In genomic region chr17:44862278-44862914, GRCh38 we compare ENCODE assay signal across 22 cellular contexts. TPM values are rescaled to one million over a fixed set of nuclear protein-coding genes. Genes with fewer than 3 reads are reported as not detected.
DNase-seq lines count a peak whose midpoint lies in the region; ATAC-seq, FAIRE-seq and TF ChIP-seq lines count a peak whose summit lies in the region.
"Had no signal": no experiment of that assay in that cellular context is flagged by ENCODE, and none has a peak within 500 bp of the region (broad histone marks: within the 10 kb centered on the region; RNA-seq: fewer than 3 reads in every experiment).

No MANE protein-coding gene starts in this region.

- no peak overlapping the region for H3K9ac ChIP-seq in SK-N-SH
- H3K9ac ChIP-seq in HepG2 (ENCODE audit: insufficient read depth, low read depth, low read length): no peak overlapping the region
- H3K9ac ChIP-seq: BLaER1, KMS-11 had no signal

- DNase-seq in SK-N-SH (no peak), dermis blood vessel endothelial cell (peak; percentile 15), HepG2 (ENCODE audit: low spot score) (peak; percentile 41), islet precursor cell (no peak), posterior vena cava (ENCODE audit: low spot score) (no peak), iPS-NIHi11 (ENCODE audit: low spot score) (no peak)
- DNase-seq in stimulated activated effector memory CD8-positive, alpha-beta T cell treated with anti-CD3 and anti-CD28 coated beads, Interleukin-12 subunit alpha, Interleukin-12 subunit beta, amount 100 ng/mL, for 72 hours (ENCODE audit: low spot score in 2 of 2): no peak
- DNase-seq: AML-193; Caco-2; CD8-positive, alpha-beta memory T cell; HCEC 1CT; HFFc6; IMR-90 had no signal

- peak; percentile 44 for FAIRE-seq in HepG2 (lab: Jason Lieb, UNC)
- FAIRE-seq: GM18507, H1 had no signal

- H3K27ac ChIP-seq in SK-N-SH (ENCODE audit: low read depth in 2 of 2, low read length in 1 of 2): no peak overlapping the region
- peak overlapping the region; percentile 14 for H3K27ac ChIP-seq in HepG2 (ENCODE audit: extremely low read length, insufficient read depth, low read length)
- H3K27ac ChIP-seq: 22Rv1, BLaER1, HL-60, KMS-11 had no signal

- H4K20me1 ChIP-seq in SK-N-SH (ENCODE audit: insufficient read depth) (no peaks in the 10 kb centered on the region), HepG2 (ENCODE audit: insufficient read depth, low read length) (0 out of 2 replicates have a peak, but pooled peaks cover 4% of the 10 kb centered on the region)
- H4K20me1 ChIP-seq: BLaER1 had no signal

- ATAC-seq in SK-N-SH treated with all-trans-retinoic acid at 6 μM for 48 hours (no peak), HepG2 (peak; percentile 62)
- no peak for ATAC-seq in stimulated activated effector memory CD8-positive, alpha-beta T cell treated with anti-CD3 and anti-CD28 coated beads, Interleukin-12 subunit alpha, Interleukin-12 subunit beta, amount 100 ng/mL, for 72 hours

- H3F3A ChIP-seq in SK-N-SH (replicated peaks; ENCODE audit: insufficient read depth): peaks cover 17% of the 10 kb centered on the region

- BruUV-seq in HepG2 (replicated peaks; lab: Mats Ljungman, UMichigan): no TSS peak

- CTCF ChIA-PET in SK-N-SH (lab: Yijun Ruan, JAX): interaction anchor here (0.9 to 11.1 kb wide), 3 partner anchors 11 to 83 kb away, joined by 3 to 420 read pairs (median 117); no protein-coding TSS in a partner anchor
- CTCF ChIA-PET in HepG2 (lab: Yijun Ruan, JAX; ENCODE audit: low intra/inter-chr PET ratio, low total read pairs): interaction anchor here (3.8 kb wide), 1 partner anchor 88 kb away, joined by 66 read pairs; no protein-coding TSS in a partner anchor

- TF ChIP-seq EP300 in SK-N-SH (IDR thresholded peaks at IDR 0.05; ENCODE audit: borderline replicate concordance in 1 of 2, low read depth in 1 of 2, low read length in 1 of 2) (no peak), HepG2 (IDR thresholded peaks at IDR 0.05; ENCODE audit: low read depth in 2 of 2, low read length in 2 of 2) (peak in 1 of 2 experiments; percentile 41; a peak in 1 of 4 replicates), HepG2 (CRISPR knock-in tag; IDR thresholded peaks at IDR 0.05; ENCODE audit: borderline replicate concordance) (no peak)

- H3K27me3 ChIP-seq in SK-N-SH (ENCODE audit: insufficient read depth): 0 out of 2 replicates have a peak, but pooled peaks cover 3% of the 10 kb centered on the region
- H3K27me3 ChIP-seq in HepG2 (ENCODE audit: control insufficient read depth in 1 of 2, insufficient read depth in 2 of 2, low read length in 2 of 2): no peaks in the 10 kb centered on the region
- H3K27me3 ChIP-seq: BLaER1 had no signal

- H3K36me3 ChIP-seq in SK-N-SH (replicated peaks in 1 of 2; ENCODE audit: control insufficient read depth in 1 of 2, insufficient read depth in 2 of 2, low read length in 1 of 2) (peaks cover 52 to 81% of the 10 kb centered on the region in 2 experiments), HepG2 (replicated peaks in 1 of 2; ENCODE audit: control insufficient read depth in 1 of 2, insufficient read depth in 2 of 2, low read length in 2 of 2) (peaks cover 50 to 76% of the 10 kb centered on the region in 2 experiments)

- H2AFZ ChIP-seq in SK-N-SH (ENCODE audit: low read depth): no peak overlapping the region
- H2AFZ ChIP-seq in HepG2 (ENCODE audit: low read length): no peak overlapping the region

- H3K9me3 ChIP-seq in SK-N-SH: no peaks in the 10 kb centered on the region
- H3K9me3 ChIP-seq in HepG2 (ENCODE audit: low read length): no peaks in the 10 kb centered on the region
- H3K9me3 ChIP-seq: BLaER1, Caco-2 had no signal

- peaks cover 100% of the 10 kb centered on the region for H3K36me3 Mint-ChIP-seq in stimulated activated effector memory CD8-positive, alpha-beta T cell treated with anti-CD3 and anti-CD28 coated beads, Interleukin-12 subunit alpha, Interleukin-12 subunit beta, amount 100 ng/mL, for 72 hours

- no peaks in the 10 kb centered on the region for H3K79me2 ChIP-seq in SK-N-SH (ENCODE audit: insufficient read depth)
- no peaks in the 10 kb centered on the region for H3K79me2 ChIP-seq in HepG2 (ENCODE audit: insufficient read depth, low read length)

- no peak overlapping the region for H3K27ac Mint-ChIP-seq in stimulated activated effector memory CD8-positive, alpha-beta T cell treated with anti-CD3 and anti-CD28 coated beads, Interleukin-12 subunit alpha, Interleukin-12 subunit beta, amount 100 ng/mL, for 72 hours
- H3K27ac Mint-ChIP-seq: CD8-positive, alpha-beta memory T cell; HFFc6 had no signal

- no peaks in the 10 kb centered on the region for H3K4me1 ChIP-seq in SK-N-SH (ENCODE audit: control insufficient read depth in 1 of 2, insufficient read depth in 2 of 2, low read depth in 1 of 2, low read length in 1 of 2)
- peaks cover 29% of the 10 kb centered on the region for H3K4me1 ChIP-seq in HepG2 (ENCODE audit: insufficient read depth, low read length)
- H3K4me1 ChIP-seq: Caco-2 had no signal

- no peak overlapping the region for H3K4me2 ChIP-seq in SK-N-SH
- H3K4me2 ChIP-seq in HepG2 (ENCODE audit: low read depth, low read length): no peak overlapping the region
- H3K4me2 ChIP-seq: BLaER1, KMS-11 had no signal

- H3K4me3 Mint-ChIP-seq in stimulated activated effector memory CD8-positive, alpha-beta T cell treated with anti-CD3 and anti-CD28 coated beads, Interleukin-12 subunit alpha, Interleukin-12 subunit beta, amount 100 ng/mL, for 72 hours: no peak overlapping the region
- H3K4me3 Mint-ChIP-seq: CD8-positive, alpha-beta memory T cell; HFFc6 had no signal

- in situ Hi-C loops in HepG2 (cut with HindIII; ENCODE audit: extremely low pct_ligation_motif_present, low pct_unique_long_range_greater_than_20kb): no loop called here

- intact Hi-C loops in HepG2 (cut with micrococcal nuclease; ENCODE audit: unreplicated experiment): no loop called here
- intact Hi-C loops in posterior vena cava (cut with DNase I): loop anchor here in 1 of 2 donors (5.0 kb wide), 1 partner anchor 90 kb away; no protein-coding TSS in a partner anchor

- H3K9me3 Mint-ChIP-seq in stimulated activated effector memory CD8-positive, alpha-beta T cell treated with anti-CD3 and anti-CD28 coated beads, Interleukin-12 subunit alpha, Interleukin-12 subunit beta, amount 100 ng/mL, for 72 hours: no peaks in the 10 kb centered on the region
- H3K9me3 Mint-ChIP-seq: CD8-positive, alpha-beta memory T cell; HFFc6 had no signal

- POLR2A ChIA-PET in SK-N-SH (lab: Yijun Ruan, JAX): interaction anchor here (0.6 kb wide), 1 partner anchor 35 kb away, joined by 3 read pairs; no protein-coding TSS in a partner anchor
- POLR2A ChIA-PET in HepG2 (lab: Yijun Ruan, JAX): interaction anchor here (0.6 to 1.5 kb wide), 2 partner anchors 87 to 89 kb away, joined by 3 to 4 read pairs; no protein-coding TSS in a partner anchor

- H3K9me2 ChIP-seq in SK-N-SH: no peaks in the 10 kb centered on the region

- no peaks in the 10 kb centered on the region for H3K4me1 Mint-ChIP-seq in stimulated activated effector memory CD8-positive, alpha-beta T cell treated with anti-CD3 and anti-CD28 coated beads, Interleukin-12 subunit alpha, Interleukin-12 subunit beta, amount 100 ng/mL, for 72 hours
- H3K4me1 Mint-ChIP-seq: CD8-positive, alpha-beta memory T cell had no signal

- H3K4me3 ChIP-seq in SK-N-SH (ENCODE audit: low read depth in 2 of 2, low read length in 1 of 2) (no peak overlapping the region), HepG2 (replicated peaks in 1 of 3; ENCODE audit: insufficient read depth in 1 of 3, low read depth in 2 of 3, low read length in 3 of 3) (no peak overlapping the region)
- H3K4me3 ChIP-seq: BLaER1 had no signal

- no peak for TF ChIP-seq CTCF in SK-N-SH (IDR thresholded peaks at IDR 0.05)
- 0 out of 2 replicates have a peak, but pooled peaks have one; percentile 5 for TF ChIP-seq CTCF in HepG2 (CRISPR knock-in tag; IDR thresholded peaks at IDR 0.05)

- TF ChIP-seq POLR2A in HepG2 (IDR thresholded peaks at IDR 0.05; ENCODE audit: insufficient read depth in 1 of 2, low read depth in 2 of 2, low read length in 2 of 2): no peak

- no peak for TF ChIP-seq RAD21 in SK-N-SH (IDR thresholded peaks at IDR 0.05; ENCODE audit: low read length)
- no peak for TF ChIP-seq RAD21 in HepG2 (CRISPR knock-in tag; IDR thresholded peaks at IDR 0.05)

- 95% methylated on average over 9 of the region's 9 CpGs for WGBS in SK-N-SH (ENCODE audit: low lambda C conversion rate)
- 64% methylated on average over 8 of the region's 9 CpGs for WGBS in HepG2 (ENCODE audit: low lambda C conversion rate)

RNA-seq across cellular contexts. Expression of gene HIGD1B, which starts 14.7 kb away (rescaled TPM):
- polyA plus RNA-seq in SK-N-SH (2012; rRNA removed) (not detected in 2 replicates), HepG2 (2011; rRNA removed) (not detected in 2 replicates)
- not detected in 2 replicates for polyA plus RNA-seq in SK-N-SH (2012; cell fraction: cytosol; rRNA removed)
- polyA plus RNA-seq in SK-N-SH (2012; cell fraction: nucleus; rRNA removed): not detected in 2 replicates
- total RNA-seq in dermis blood vessel endothelial cell (not detected in 2 replicates), HepG2 (2016; rRNA removed; fragmentation: Illumina TruSeq; extraction: Trizol) (not detected in 2 replicates), posterior vena cava (1 to 10 TPM; 1.8 to 1.9 TPM)
- not detected in 2 replicates for total RNA-seq in HepG2 (2016; cell fraction: cytosol; rRNA removed; fragmentation: Illumina TruSeq; extraction: Trizol; ENCODE audit: low read depth)
- not detected in 2 replicates for total RNA-seq in HepG2 (2016; cell fraction: insoluble cytoplasmic fraction; rRNA removed; fragmentation: Illumina TruSeq; extraction: Trizol)
- total RNA-seq in HepG2 (2016; cell fraction: membrane; rRNA removed; fragmentation: Illumina TruSeq; extraction: Trizol): not detected in 2 replicates
- total RNA-seq in HepG2 (2016; cell fraction: nucleus; rRNA removed; fragmentation: Illumina TruSeq; extraction: Trizol): not detected in 2 replicates
- polyA plus RNA-seq in HepG2 (2011; cell fraction: cytosol; rRNA removed): not detected in 2 replicates
- polyA plus RNA-seq in HepG2 (2011; cell fraction: nucleus; rRNA removed): not detected in 2 replicates
- polyA plus RNA-seq in HepG2 (2012): not detected in 2 replicates
- polyA plus RNA-seq in HepG2 (2016; cell fraction: cytosol; fragmentation: Illumina TruSeq; extraction: Trizol; ENCODE audit: low read depth): not detected in 2 replicates
- polyA plus RNA-seq in HepG2 (2016; cell fraction: insoluble cytoplasmic fraction; fragmentation: Illumina TruSeq; extraction: Trizol; ENCODE audit: low read depth): not detected in 2 replicates
- polyA plus RNA-seq in HepG2 (2016; cell fraction: membrane; fragmentation: Illumina TruSeq; extraction: Trizol; ENCODE audit: low read depth): not detected in 2 replicates
- polyA plus RNA-seq in HepG2 (2016; cell fraction: nucleus; fragmentation: Illumina TruSeq; extraction: Trizol; ENCODE audit: insufficient read depth, low read depth): not detected in 2 replicates
- polyA minus RNA-seq in HepG2 (2011; rRNA and poly(A)+ RNA removed; ENCODE audit: low replicate concordance): not detected in 2 replicates
- polyA minus RNA-seq in HepG2 (2011; cell fraction: cytosol; rRNA and poly(A)+ RNA removed): not detected in 2 replicates
- polyA minus RNA-seq in HepG2 (2011; cell fraction: nucleus; rRNA and poly(A)+ RNA removed): not detected in 2 replicates
- total RNA-seq: A673; Caco-2; CD8-positive, alpha-beta memory T cell; Daoy; H1; HFFc6; IMR-90 had no signal
- polyA plus RNA-seq: H1, IMR-90 had no signal

RNA-seq across cellular contexts. Expression of gene GJC1, which starts 32.3 kb away (rescaled TPM):
- polyA plus RNA-seq in SK-N-SH (2012; rRNA removed): 15.2 and 15.6 TPM in 2 replicates
- 15.7 and 16.6 TPM in 2 replicates for polyA plus RNA-seq in SK-N-SH (2012; cell fraction: cytosol; rRNA removed)
- polyA plus RNA-seq in SK-N-SH (2012; cell fraction: nucleus; rRNA removed): 8.5 and 13.7 TPM in 2 replicates
- 7.5 and 13.9 TPM in 2 replicates for total RNA-seq in dermis blood vessel endothelial cell
- total RNA-seq in HepG2 (2016; rRNA removed; fragmentation: Illumina TruSeq; extraction: Trizol): 1.7 and 2.0 TPM in 2 replicates
- 0.35 and 0.40 TPM in 2 replicates for total RNA-seq in HepG2 (2016; cell fraction: cytosol; rRNA removed; fragmentation: Illumina TruSeq; extraction: Trizol; ENCODE audit: low read depth)
- 1.9 and 2.5 TPM in 2 replicates for total RNA-seq in HepG2 (2016; cell fraction: insoluble cytoplasmic fraction; rRNA removed; fragmentation: Illumina TruSeq; extraction: Trizol)
- total RNA-seq in HepG2 (2016; cell fraction: membrane; rRNA removed; fragmentation: Illumina TruSeq; extraction: Trizol): 0.83 and 1.2 TPM in 2 replicates
- 1.6 and 2.1 TPM in 2 replicates for total RNA-seq in HepG2 (2016; cell fraction: nucleus; rRNA removed; fragmentation: Illumina TruSeq; extraction: Trizol)
- polyA plus RNA-seq in HepG2 (2011; rRNA removed): 1.2 and 1.7 TPM in 2 replicates
- polyA plus RNA-seq in HepG2 (2011; cell fraction: cytosol; rRNA removed): 1.0 and 1.6 TPM in 2 replicates
- polyA plus RNA-seq in HepG2 (2011; cell fraction: nucleus; rRNA removed): 0.81 and 1.1 TPM in 2 replicates
- polyA plus RNA-seq in HepG2 (2012): 2.4 and 2.6 TPM in 2 replicates
- 0.18 and 0.34 TPM in 2 replicates for polyA plus RNA-seq in HepG2 (2016; cell fraction: cytosol; fragmentation: Illumina TruSeq; extraction: Trizol; ENCODE audit: low read depth)
- 1.9 and 2.0 TPM in 2 replicates for polyA plus RNA-seq in HepG2 (2016; cell fraction: insoluble cytoplasmic fraction; fragmentation: Illumina TruSeq; extraction: Trizol; ENCODE audit: low read depth)
- 0.55 TPM in 2 replicates for polyA plus RNA-seq in HepG2 (2016; cell fraction: membrane; fragmentation: Illumina TruSeq; extraction: Trizol; ENCODE audit: low read depth)
- 2.2 and 3.5 TPM in 2 replicates for polyA plus RNA-seq in HepG2 (2016; cell fraction: nucleus; fragmentation: Illumina TruSeq; extraction: Trizol; ENCODE audit: insufficient read depth, low read depth)
- polyA minus RNA-seq in HepG2 (2011; rRNA and poly(A)+ RNA removed; ENCODE audit: low replicate concordance): 2.4 and 13.8 TPM in 2 replicates
- 1.7 and 2.3 TPM in 2 replicates for polyA minus RNA-seq in HepG2 (2011; cell fraction: cytosol; rRNA and poly(A)+ RNA removed)
- 1.1 and 1.3 TPM in 2 replicates for polyA minus RNA-seq in HepG2 (2011; cell fraction: nucleus; rRNA and poly(A)+ RNA removed)
- 10 to 100 TPM; 30.4 to 80.8 TPM for total RNA-seq in posterior vena cava
- polyA plus RNA-seq: CD8-positive, alpha-beta memory T cell had no signal

RNA-seq across cellular contexts. Expression of gene EFTUD2, which starts 36.8 kb away (rescaled TPM):
- polyA plus RNA-seq in SK-N-SH (2012; rRNA removed) (79.9 and 82.9 TPM in 2 replicates), HepG2 (2011; rRNA removed) (107 and 111 TPM in 2 replicates)
- polyA plus RNA-seq in SK-N-SH (2012; cell fraction: cytosol; rRNA removed): 82.5 and 121 TPM in 2 replicates
- 112 and 140 TPM in 2 replicates for polyA plus RNA-seq in SK-N-SH (2012; cell fraction: nucleus; rRNA removed)
- total RNA-seq in dermis blood vessel endothelial cell (154 and 298 TPM in 2 replicates), HepG2 (2016; rRNA removed; fragmentation: Illumina TruSeq; extraction: Trizol) (137 and 310 TPM in 2 replicates), posterior vena cava (10 to 100 TPM; 65.2 to 71.9 TPM)
- total RNA-seq in HepG2 (2016; cell fraction: cytosol; rRNA removed; fragmentation: Illumina TruSeq; extraction: Trizol; ENCODE audit: low read depth): 12.3 and 15.8 TPM in 2 replicates
- total RNA-seq in HepG2 (2016; cell fraction: insoluble cytoplasmic fraction; rRNA removed; fragmentation: Illumina TruSeq; extraction: Trizol): 133 and 270 TPM in 2 replicates
- total RNA-seq in HepG2 (2016; cell fraction: membrane; rRNA removed; fragmentation: Illumina TruSeq; extraction: Trizol): 28.2 and 35.7 TPM in 2 replicates
- 141 TPM in 2 replicates for total RNA-seq in HepG2 (2016; cell fraction: nucleus; rRNA removed; fragmentation: Illumina TruSeq; extraction: Trizol)
- polyA plus RNA-seq in HepG2 (2011; cell fraction: cytosol; rRNA removed): 91.0 and 97.8 TPM in 2 replicates
- 171 and 192 TPM in 2 replicates for polyA plus RNA-seq in HepG2 (2011; cell fraction: nucleus; rRNA removed)
- polyA plus RNA-seq in HepG2 (2012): 121 and 137 TPM in 2 replicates
- 6.8 and 7.8 TPM in 2 replicates for polyA plus RNA-seq in HepG2 (2016; cell fraction: cytosol; fragmentation: Illumina TruSeq; extraction: Trizol; ENCODE audit: low read depth)
- polyA plus RNA-seq in HepG2 (2016; cell fraction: insoluble cytoplasmic fraction; fragmentation: Illumina TruSeq; extraction: Trizol; ENCODE audit: low read depth): 145 and 179 TPM in 2 replicates
- 17.0 and 18.1 TPM in 2 replicates for polyA plus RNA-seq in HepG2 (2016; cell fraction: membrane; fragmentation: Illumina TruSeq; extraction: Trizol; ENCODE audit: low read depth)
- polyA plus RNA-seq in HepG2 (2016; cell fraction: nucleus; fragmentation: Illumina TruSeq; extraction: Trizol; ENCODE audit: insufficient read depth, low read depth): 110 and 140 TPM in 2 replicates
- polyA minus RNA-seq in HepG2 (2011; rRNA and poly(A)+ RNA removed; ENCODE audit: low replicate concordance): 364 and 446 TPM in 2 replicates
- 88.8 and 91.3 TPM in 2 replicates for polyA minus RNA-seq in HepG2 (2011; cell fraction: cytosol; rRNA and poly(A)+ RNA removed)
- polyA minus RNA-seq in HepG2 (2011; cell fraction: nucleus; rRNA and poly(A)+ RNA removed): 191 and 216 TPM in 2 replicates

RNA-seq across cellular contexts. Expression of gene GFAP, which starts 52.9 kb away (rescaled TPM):
- polyA plus RNA-seq in SK-N-SH (2012; rRNA removed): 0.48 and 0.71 TPM in 2 replicates
- polyA plus RNA-seq in SK-N-SH (2012; cell fraction: cytosol; rRNA removed): 0.23 and 0.35 TPM in 2 replicates
- 0.36 and 0.44 TPM in 2 replicates for polyA plus RNA-seq in SK-N-SH (2012; cell fraction: nucleus; rRNA removed)
- 0.51 TPM in 1 of 2 replicates, not detected in the other for total RNA-seq in dermis blood vessel endothelial cell
- total RNA-seq in HepG2 (2016; rRNA removed; fragmentation: Illumina TruSeq; extraction: Trizol): 0.11 and 0.35 TPM in 2 replicates
- total RNA-seq in HepG2 (2016; cell fraction: cytosol; rRNA removed; fragmentation: Illumina TruSeq; extraction: Trizol; ENCODE audit: low read depth): 0.20 TPM in 1 of 2 replicates, not detected in the other
- 0.50 TPM in 1 of 2 replicates, not detected in the other for total RNA-seq in HepG2 (2016; cell fraction: insoluble cytoplasmic fraction; rRNA removed; fragmentation: Illumina TruSeq; extraction: Trizol)
- 0.10 and 0.22 TPM in 2 replicates for total RNA-seq in HepG2 (2016; cell fraction: membrane; rRNA removed; fragmentation: Illumina TruSeq; extraction: Trizol)
- 0.63 TPM in 1 of 2 replicates, not detected in the other for total RNA-seq in HepG2 (2016; cell fraction: nucleus; rRNA removed; fragmentation: Illumina TruSeq; extraction: Trizol)
- 0.16 and 0.29 TPM in 2 replicates for polyA plus RNA-seq in HepG2 (2011; rRNA removed)
- 0.08 and 0.24 TPM in 2 replicates for polyA plus RNA-seq in HepG2 (2011; cell fraction: cytosol; rRNA removed)
- 0.24 and 0.99 TPM in 2 replicates for polyA plus RNA-seq in HepG2 (2011; cell fraction: nucleus; rRNA removed)
- 0.13 TPM in 1 of 2 replicates, not detected in the other for polyA plus RNA-seq in HepG2 (2012)
- polyA plus RNA-seq in HepG2 (2016; cell fraction: cytosol; fragmentation: Illumina TruSeq; extraction: Trizol; ENCODE audit: low read depth): 0.18 TPM in 1 of 2 replicates, not detected in the other
- 0.39 TPM in 1 of 2 replicates, not detected in the other for polyA plus RNA-seq in HepG2 (2016; cell fraction: insoluble cytoplasmic fraction; fragmentation: Illumina TruSeq; extraction: Trizol; ENCODE audit: low read depth)
- 0.11 and 0.38 TPM in 2 replicates for polyA plus RNA-seq in HepG2 (2016; cell fraction: membrane; fragmentation: Illumina TruSeq; extraction: Trizol; ENCODE audit: low read depth)
- polyA plus RNA-seq in HepG2 (2016; cell fraction: nucleus; fragmentation: Illumina TruSeq; extraction: Trizol; ENCODE audit: insufficient read depth, low read depth): not detected in 2 replicates
- 0.78 TPM in 1 of 2 replicates, not detected in the other for polyA minus RNA-seq in HepG2 (2011; rRNA and poly(A)+ RNA removed; ENCODE audit: low replicate concordance)
- not detected in 2 replicates for polyA minus RNA-seq in HepG2 (2011; cell fraction: cytosol; rRNA and poly(A)+ RNA removed)
- not detected in 2 replicates for polyA minus RNA-seq in HepG2 (2011; cell fraction: nucleus; rRNA and poly(A)+ RNA removed)
- 1 to 10 TPM in 1 of 2 donors, under 1 TPM in 1; 0.51 to 1.7 TPM for total RNA-seq in posterior vena cava
- total RNA-seq: A673; Caco-2; CD8-positive, alpha-beta memory T cell; HFFc6 had no signal
- polyA plus RNA-seq: CD8-positive, alpha-beta memory T cell had no signal

Comparison
In these comparisons a context has a peak if more than half of its experiments do, and no peak if none do; other contexts are left out.
1. DNase-seq: peak in dermis blood vessel endothelial cell (single experiment) and HepG2 (single experiment); none in SK-N-SH (single experiment), stimulated activated effector memory CD8-positive, alpha-beta T cell treated with anti-CD3 and anti-CD28 coated beads, Interleukin-12 subunit alpha, Interleukin-12 subunit beta, amount 100 ng/mL, for 72 hours (0 of 2), islet precursor cell (single experiment), posterior vena cava (single experiment) and iPS-NIHi11 (single experiment).
2. Of the 25 proteins assayed by ChIP-seq in both HepG2 and SK-N-SH: peak only in HepG2: CTCF and MAX; only in SK-N-SH: none; in both: NFIC; in neither: 19; mixed calls (peak in some experiments, not most) for 3.